ENCODE assay signal across 12 cellular contexts in the genomic region with DNA sequence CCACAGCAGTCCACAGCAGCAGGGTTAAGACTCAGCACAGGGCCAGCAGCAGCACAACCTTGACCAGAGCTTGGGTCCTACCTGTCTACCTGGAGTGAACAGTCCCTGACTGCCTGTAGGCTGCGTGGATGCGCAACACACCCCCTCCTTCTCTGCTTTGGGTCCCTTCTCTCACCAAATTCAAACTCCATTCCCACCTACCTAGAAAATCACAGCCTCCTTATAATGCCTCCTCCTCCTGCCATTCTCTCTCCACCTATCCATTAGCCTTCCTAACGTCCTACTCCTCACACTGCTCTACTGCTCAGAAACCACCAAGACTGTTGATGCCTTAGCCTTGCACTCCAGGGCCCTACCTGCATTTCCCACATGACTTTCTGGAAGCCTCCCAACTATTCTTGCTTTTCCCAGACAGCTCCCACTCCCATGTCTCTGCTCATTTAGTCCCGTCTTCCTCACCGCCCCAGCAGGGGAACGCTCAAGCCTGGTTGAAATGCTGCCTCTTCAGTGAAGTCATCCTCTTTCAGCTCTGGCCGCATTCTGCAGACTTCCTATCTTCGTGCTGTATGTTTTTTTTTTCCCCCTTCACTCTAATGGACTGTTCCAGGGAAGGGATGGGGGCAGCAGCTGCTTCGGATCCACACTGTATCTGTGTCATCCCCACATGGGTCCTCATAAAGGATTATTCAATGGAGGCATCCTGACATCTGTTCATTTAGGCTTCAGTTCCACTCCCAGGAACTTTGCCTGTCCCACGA. TPM values are rescaled to one million over a fixed set of nuclear protein-coding genes. Genes with fewer than 3 reads are reported as not detected.
DNase-seq lines count a peak whose midpoint lies in the region; ATAC-seq lines count a peak whose summit lies in the region.
"Had no signal": no experiment of that assay in that cellular context is flagged by ENCODE, and none has a peak within 500 bp of the region (broad histone marks: within the 10 kb centered on the region; RNA-seq: fewer than 3 reads in every experiment).

No MANE protein-coding gene starts in this region.

- peak overlapping the region; percentile 67 for H3K27ac Mint-ChIP-seq in activated CD4-positive, alpha-beta T cell treated with anti-CD3 and anti-CD28 coated beads, Interleukin-2, amount 10 ng/mL, durations not matched to agents 24 days and 14 days
- peak overlapping the region; percentile 91 for H3K27ac Mint-ChIP-seq in T-helper 17 cell
- H3K27ac Mint-ChIP-seq in stimulated activated memory B cell treated with anti-CD40 and anti-IgM and Interleukin-4, amounts not matched to agents 10 μg/mL and 1 μg/mL and 100 μg/mL, for 72 hours: peak overlapping the region; percentile 8

- peaks cover 59% of the 10 kb centered on the region for H3K36me3 Mint-ChIP-seq in activated CD4-positive, alpha-beta T cell treated with anti-CD3 and anti-CD28 coated beads, Interleukin-2, amount 10 ng/mL, durations not matched to agents 24 days and 14 days (ENCODE audit: low read depth)
- peaks cover 8% of the 10 kb centered on the region for H3K36me3 Mint-ChIP-seq in T-helper 17 cell (ENCODE audit: low read depth)
- H3K36me3 Mint-ChIP-seq in stimulated activated memory B cell treated with anti-CD40 and anti-IgM and Interleukin-4, amounts not matched to agents 10 μg/mL and 1 μg/mL and 100 μg/mL, for 72 hours: peaks cover 76% of the 10 kb centered on the region

- H3K27me3 Mint-ChIP-seq in activated CD4-positive, alpha-beta T cell treated with anti-CD3 and anti-CD28 coated beads, Interleukin-2, amount 10 ng/mL, durations not matched to agents 24 days and 14 days: no peaks in the 10 kb centered on the region
- H3K27me3 Mint-ChIP-seq in T-helper 17 cell: no peaks in the 10 kb centered on the region
- no peaks in the 10 kb centered on the region for H3K27me3 Mint-ChIP-seq in stimulated activated memory B cell treated with anti-CD40 and anti-IgM and Interleukin-4, amounts not matched to agents 10 μg/mL and 1 μg/mL and 100 μg/mL, for 72 hours

- H3K4me3 Mint-ChIP-seq in activated CD4-positive, alpha-beta T cell treated with anti-CD3 and anti-CD28 coated beads, Interleukin-2, amount 10 ng/mL, durations not matched to agents 24 days and 14 days: no peak overlapping the region
- peak overlapping the region; percentile 67 for H3K4me3 Mint-ChIP-seq in T-helper 17 cell
- H3K4me3 Mint-ChIP-seq in stimulated activated memory B cell treated with anti-CD40 and anti-IgM and Interleukin-4, amounts not matched to agents 10 μg/mL and 1 μg/mL and 100 μg/mL, for 72 hours: no peak overlapping the region

- peaks cover 21% of the 10 kb centered on the region for H3K4me1 Mint-ChIP-seq in activated CD4-positive, alpha-beta T cell treated with anti-CD3 and anti-CD28 coated beads, Interleukin-2, amount 10 ng/mL, durations not matched to agents 24 days and 14 days
- H3K4me1 Mint-ChIP-seq in T-helper 17 cell: peaks cover 30% of the 10 kb centered on the region
- H3K4me1 Mint-ChIP-seq in stimulated activated memory B cell treated with anti-CD40 and anti-IgM and Interleukin-4, amounts not matched to agents 10 μg/mL and 1 μg/mL and 100 μg/mL, for 72 hours: peaks cover 78% of the 10 kb centered on the region

- intact Hi-C loops in activated CD4-positive, alpha-beta T cell treated with anti-CD3 and anti-CD28 coated beads, Interleukin-2, amount 10 ng/mL, durations not matched to agents 24 days and 14 days (cut with micrococcal nuclease): no loop called here
- intact Hi-C loops in head of caudate nucleus (cut with DNase I): no loop called here

- no peak for DNase-seq in activated CD4-positive, alpha-beta T cell treated with anti-CD3 and anti-CD28 coated beads, Interleukin-2, amount 10 ng/mL, durations not matched to agents 24 days and 14 days
- DNase-seq in activated CD4-positive, alpha-beta T cell treated with anti-CD3 and anti-CD28 coated beads for 1 hour: no peak
- DNase-seq in T-helper 17 cell (no peak), head of caudate nucleus (peak in 32 of 42 donors; percentile 14 to 83 (median 64)), NCI-H1417 treated with DMSO at 0.1 percent for 48 hours (lab: John Stamatoyannopoulos, UW) (no peak)
- DNase-seq: activated CD4-positive, alpha-beta T cell treated with anti-CD3 and anti-CD28 coated beads for 4 hours; NCI-H1092 treated with DMSO at 0.1 percent for 48 hours; OCI-M1 had no signal

- ATAC-seq in T-helper 17 cell (no peak), GM21786 (IDR thresholded peaks at IDR 0.05; ENCODE audit: unreplicated experiment) (no peak), HG02981 (IDR thresholded peaks at IDR 0.05; ENCODE audit: unreplicated experiment) (no peak)
- ATAC-seq in stimulated activated memory B cell treated with anti-CD40 and anti-IgM and Interleukin-4, amounts not matched to agents 10 μg/mL and 1 μg/mL and 100 μg/mL, for 72 hours: no peak
- ATAC-seq: sciatic nerve had no signal

- no peaks in the 10 kb centered on the region for H3K9me3 Mint-ChIP-seq in activated CD4-positive, alpha-beta T cell treated with anti-CD3 and anti-CD28 coated beads, Interleukin-2, amount 10 ng/mL, durations not matched to agents 24 days and 14 days
- H3K9me3 Mint-ChIP-seq in stimulated activated memory B cell treated with anti-CD40 and anti-IgM and Interleukin-4, amounts not matched to agents 10 μg/mL and 1 μg/mL and 100 μg/mL, for 72 hours: no peaks in the 10 kb centered on the region

- H3K9me3 ChIP-seq in T-helper 17 cell (ENCODE audit: control insufficient read depth, low read length, poor library complexity, severe bottlenecking): peaks cover 2% of the 10 kb centered on the region

RNA-seq across cellular contexts. Expression of a gene that starts 3.3 kb away (rescaled TPM):
- 15.0 and 19.9 TPM in 2 replicates for total RNA-seq in activated CD4-positive, alpha-beta T cell treated with anti-CD3 and anti-CD28 coated beads, Interleukin-2, amount 10 ng/mL, durations not matched to agents 24 days and 14 days
- 10 to 100 TPM; 25.7 to 28.0 TPM for total RNA-seq in T-helper 17 cell

Comparison
In these comparisons a context has a peak if more than half of its experiments do, and no peak if none do; other contexts are left out.
1. DNase-seq: peak in head of caudate nucleus (32 of 42); none in activated CD4-positive, alpha-beta T cell treated with anti-CD3 and anti-CD28 coated beads, Interleukin-2, amount 10 ng/mL, durations not matched to agents 24 days and 14 days (single experiment), activated CD4-positive, alpha-beta T cell treated with anti-CD3 and anti-CD28 coated beads for 1 hour (single experiment), T-helper 17 cell (0 of 3) and NCI-H1417 treated with DMSO at 0.1 percent for 48 hours (single experiment).
2. H3K27ac Mint-ChIP-seq: peak in every context shown above with its lines; median percentile 91 in T-helper 17 cell; 67 in activated CD4-positive, alpha-beta T cell treated with anti-CD3 and anti-CD28 coated beads, Interleukin-2, amount 10 ng/mL, durations not matched to agents 24 days and 14 days; 8 in stimulated activated memory B cell treated with anti-CD40 and anti-IgM and Interleukin-4, amounts not matched to agents 10 μg/mL and 1 μg/mL and 100 μg/mL, for 72 hours.